ENCODE assay signal across 12 cellular contexts in genomic region chr17:74778960-74779359, GRCh38. TPM values are rescaled to one million over a fixed set of nuclear protein-coding genes. Genes with fewer than 3 reads are reported as not detected.
A peak's percentile ranks its signal among the peaks of the same experiment; 100 is the strongest.
DNase-seq lines count a peak whose midpoint lies in the region; ATAC-seq and TF ChIP-seq lines count a peak whose summit lies in the region.
"Had no signal": no experiment of that assay in that cellular context is flagged by ENCODE, and none has a peak within 500 bp of the region (broad histone marks: within the 10 kb centered on the region; RNA-seq: fewer than 3 reads in every experiment).

No MANE protein-coding gene starts in this region.

- H3K9me3 Mint-ChIP-seq in HFFc6, result no peaks in the 10 kb centered on the region
- no peaks in the 10 kb centered on the region for H3K9me3 Mint-ChIP-seq in activated CD4-positive, alpha-beta memory T cell treated with anti-CD3 and anti-CD28 coated beads for 36 hours
- H3K9me3 Mint-ChIP-seq in immature natural killer cell, result no peaks in the 10 kb centered on the region
- no peaks in the 10 kb centered on the region for H3K9me3 Mint-ChIP-seq in endodermal cell

- H3K4me1 ChIP-seq in BLaER1, result peaks cover 64% of the 10 kb centered on the region
- peaks cover 4 to 75% (median 25%) of the 10 kb centered on the region in 9 donors for H3K4me1 ChIP-seq in heart right ventricle
- peaks cover 5% of the 10 kb centered on the region for H3K4me1 ChIP-seq in endodermal cell (ENCODE audit: control insufficient read depth, insufficient read depth, low read length)

- peak; percentile 34 for DNase-seq in HFFc6
- no peak for DNase-seq in activated CD4-positive, alpha-beta memory T cell treated with anti-CD3 and anti-CD28 coated beads for 36 hours
- DNase-seq in immature natural killer cell, result no peak
- DNase-seq in NCI-H2029 treated with DMSO at 0.1 percent for 48 hours (lab: John Stamatoyannopoulos, UW), result no peak
- DNase-seq in heart right ventricle, result no peak
- DNase-seq in endodermal cell, result no peak
- DNase-seq: activated effector memory CD4-positive, alpha-beta T cell treated with anti-CD3 and anti-CD28 coated beads, Interleukin-2, amount 50 U/mL, for 16 hours; Calu3; mammary epithelial cell; NCI-H1930 had no signal

- peak overlapping the region; percentile 55; the same call in 1 of the 2 replicates for H3K9ac ChIP-seq in BLaER1
- no peak overlapping the region for H3K9ac ChIP-seq in endodermal cell (ENCODE audit: extremely low read depth, low read length, poor library complexity, severe bottlenecking)

- intact Hi-C loops in activated CD4-positive, alpha-beta memory T cell treated with anti-CD3 and anti-CD28 coated beads for 36 hours (cut with micrococcal nuclease), result no loop called here
- intact Hi-C loops in heart right ventricle (cut with DNase I), result no loop called here

- POLR2A ChIA-PET in activated CD4-positive, alpha-beta memory T cell treated with anti-CD3 and anti-CD28 coated beads for 36 hours (lab: Charles Lee), result interaction anchor here (0.6 to 0.9 kb wide), 2 partner anchors 8 to 29 kb away, joined by 3 read pairs; no protein-coding TSS in a partner anchor

- peak overlapping the region; percentile 98 for H3K4me2 ChIP-seq in BLaER1

- H3K27me3 Mint-ChIP-seq in HFFc6 (ENCODE audit: insufficient read depth), result peaks cover 7% of the 10 kb centered on the region; the same call in 1 of the 2 replicates
- no peaks in the 10 kb centered on the region for H3K27me3 Mint-ChIP-seq in activated CD4-positive, alpha-beta memory T cell treated with anti-CD3 and anti-CD28 coated beads for 36 hours
- H3K27me3 Mint-ChIP-seq in immature natural killer cell (ENCODE audit: low read depth in 3 of 3), result peaks cover 7 to 13% (median 10%) of the 10 kb centered on the region in 3 donors
- H3K27me3 Mint-ChIP-seq in endodermal cell (ENCODE audit: insufficient read depth), result no peaks in the 10 kb centered on the region

- H3K4me3 ChIP-seq in BLaER1 (peak overlapping the region; percentile 48), heart right ventricle (no peak overlapping the region), endodermal cell (ENCODE audit: low read length) (no peak overlapping the region)

- H3K4me3 Mint-ChIP-seq in HFFc6, result no peak overlapping the region
- peak overlapping the region; percentile 40 for H3K4me3 Mint-ChIP-seq in activated CD4-positive, alpha-beta memory T cell treated with anti-CD3 and anti-CD28 coated beads for 36 hours
- peak overlapping the region; percentile 18 to 58 (median 44) for H3K4me3 Mint-ChIP-seq in immature natural killer cell
- H3K4me3 Mint-ChIP-seq in endodermal cell, result no peak overlapping the region

- H3K27ac ChIP-seq in BLaER1 (peak overlapping the region; percentile 83; the same call in 1 of the 2 replicates), heart right ventricle (peak overlapping the region in 1 of 10 donors; percentile 87), endodermal cell (ENCODE audit: low read depth, low read length) (no peak overlapping the region)

- TF ChIP-seq CTCF in HFFc6 (IDR thresholded peaks at IDR 0.05), result no peak
- TF ChIP-seq CTCF in heart right ventricle (IDR thresholded peaks at IDR 0.05), result no peak
- no peak for TF ChIP-seq CTCF in endodermal cell (conservative IDR thresholded peaks at IDR 0.05)

- H3K36me3 Mint-ChIP-seq in HFFc6 (ENCODE audit: low read depth) (peaks cover 11% of the 10 kb centered on the region), immature natural killer cell (peaks cover 0 to 4% (median 1%) of the 10 kb centered on the region in 3 donors), endodermal cell (ENCODE audit: low read depth) (peaks cover 25% of the 10 kb centered on the region)
- peaks cover 9% of the 10 kb centered on the region for H3K36me3 Mint-ChIP-seq in activated CD4-positive, alpha-beta memory T cell treated with anti-CD3 and anti-CD28 coated beads for 36 hours

- H3K27ac Mint-ChIP-seq in HFFc6 (no peak overlapping the region), immature natural killer cell (peak overlapping the region; percentile 90 to 95 (median 94)), endodermal cell (no peak overlapping the region)
- H3K27ac Mint-ChIP-seq in activated CD4-positive, alpha-beta memory T cell treated with anti-CD3 and anti-CD28 coated beads for 36 hours, result peak overlapping the region; percentile 93

- CTCF ChIA-PET in activated CD4-positive, alpha-beta memory T cell treated with anti-CD3 and anti-CD28 coated beads for 36 hours (lab: Charles Lee), result interaction anchor here (0.8 to 5.0 kb wide), 12 partner anchors 9 to 122 kb away, joined by 3 to 60 read pairs (median 5); partner anchors contain the start of gene RAB37

- H3K27me3 ChIP-seq in BLaER1, result no peaks in the 10 kb centered on the region
- H3K27me3 ChIP-seq in heart right ventricle, result no peaks in the 10 kb centered on the region
- no peaks in the 10 kb centered on the region for H3K27me3 ChIP-seq in endodermal cell (ENCODE audit: control insufficient read depth, insufficient read depth, low read length, poor library complexity, severe bottlenecking)

- ATAC-seq in GM18868 (IDR thresholded peaks at IDR 0.05; ENCODE audit: unreplicated experiment) (no peak), heart right ventricle (no peak)

- WGBS in heart right ventricle, 2 donors, result 60 to 75% methylated on average over 5 of the region's 5 CpGs
- WGBS in endodermal cell (ENCODE audit: insufficient coverage in 1 of 2, insufficient read length in 1 of 2), 2 experiments, result 83 to 89% methylated on average over 5 of the region's 5 CpGs

- H4K20me1 ChIP-seq in BLaER1, result peaks cover 54% of the 10 kb centered on the region

- H3K9me3 ChIP-seq in BLaER1, result no peaks in the 10 kb centered on the region
- no peaks in the 10 kb centered on the region for H3K9me3 ChIP-seq in heart right ventricle
- H3K9me3 ChIP-seq in endodermal cell (ENCODE audit: control insufficient read depth, low read length), result no peaks in the 10 kb centered on the region

- H3K4me1 Mint-ChIP-seq in HFFc6 (ENCODE audit: low read depth) (peaks cover 38% of the 10 kb centered on the region), immature natural killer cell (peaks cover 63 to 70% of the 10 kb centered on the region in 2 donors), endodermal cell (peaks cover 14% of the 10 kb centered on the region)
- peaks cover 72% of the 10 kb centered on the region for H3K4me1 Mint-ChIP-seq in activated CD4-positive, alpha-beta memory T cell treated with anti-CD3 and anti-CD28 coated beads for 36 hours (ENCODE audit: low read depth)

- H3K36me3 ChIP-seq in BLaER1 (peaks cover 14% of the 10 kb centered on the region), heart right ventricle (peaks cover 0 to 42% (median 0%) of the 10 kb centered on the region in 9 donors), endodermal cell (ENCODE audit: control insufficient read depth, insufficient read depth, low read length) (peaks cover 40% of the 10 kb centered on the region)

RNA-seq across cellular contexts. Expression of gene NAT9, which starts 2.8 kb away (rescaled TPM):
- 10 to 100 TPM; 40.9 to 50.7 (median 46.6) TPM for total RNA-seq in HFFc6 (2021; fragmentation: NEBNext Ultra II Directional; extraction: Animal tissue kit (Norgen Biotek cat#: 25700))
- total RNA-seq in activated CD4-positive, alpha-beta memory T cell treated with anti-CD3 and anti-CD28 coated beads for 36 hours, result 10 to 100 TPM; 42.9 to 46.9 TPM
- 10 to 100 TPM in 1 of 3 donors, 1 to 10 TPM in 2; 4.3 to 11.2 (median 6.3) TPM for polyA plus RNA-seq in immature natural killer cell
- 10 to 100 TPM; 10.6 to 25.9 (median 17.0) TPM for total RNA-seq in heart right ventricle
- polyA plus RNA-seq in heart right ventricle, result 10 to 100 TPM; 33.6 to 42.9 TPM
- 10 to 100 TPM; 58.3 to 77.3 TPM for total RNA-seq in endodermal cell
- polyA plus RNA-seq in endodermal cell (2013, experiment 1 of 2), result 52.6 TPM
- polyA plus RNA-seq in endodermal cell (2013, experiment 2 of 2), result 39.7 TPM

RNA-seq across cellular contexts. Expression of gene NHERF1, which starts 30.5 kb away (rescaled TPM):
- 10 to 100 TPM; 15.7 to 18.9 (median 17.5) TPM for total RNA-seq in HFFc6 (2021; fragmentation: NEBNext Ultra II Directional; extraction: Animal tissue kit (Norgen Biotek cat#: 25700))
- total RNA-seq in activated CD4-positive, alpha-beta memory T cell treated with anti-CD3 and anti-CD28 coated beads for 36 hours, result 100 to 1,000 TPM; 136 TPM
- polyA plus RNA-seq in immature natural killer cell (1,000 to 10,000 TPM in 1 of 3 donors, 100 to 1,000 TPM in 2; 566 to 1,121 (median 751) TPM), heart right ventricle (10 to 100 TPM in 1 of 2 donors, 1 to 10 TPM in 1; 6.9 to 24.5 TPM)
- total RNA-seq in heart right ventricle (10 to 100 TPM in 6 of 10 donors, 1 to 10 TPM in 4; 6.7 to 33.4 (median 12.7) TPM), endodermal cell (100 to 1,000 TPM; 116 to 138 TPM)
- polyA plus RNA-seq in endodermal cell (2013, experiment 1 of 2), result 82.4 TPM
- polyA plus RNA-seq in endodermal cell (2013, experiment 2 of 2), result 82.8 TPM

RNA-seq across cellular contexts. Expression of gene RAB37, which starts 41.9 kb away (rescaled TPM):
- total RNA-seq in HFFc6 (2021; fragmentation: NEBNext Ultra II Directional; extraction: Animal tissue kit (Norgen Biotek cat#: 25700)), result under 1 TPM in 3 of 6 experiments, not detected in 3; 0.11 to 0.28 (median 0.12) TPM
- total RNA-seq in activated CD4-positive, alpha-beta memory T cell treated with anti-CD3 and anti-CD28 coated beads for 36 hours, result 1 to 10 TPM; 6.5 to 7.0 TPM
- polyA plus RNA-seq in immature natural killer cell (100 to 1,000 TPM; 208 to 218 (median 212) TPM), heart right ventricle (1 to 10 TPM in 1 of 2 donors, under 1 TPM in 1; 0.93 to 2.7 TPM)
- total RNA-seq in heart right ventricle (1 to 10 TPM in 9 of 10 donors, under 1 TPM in 1; 0.95 to 2.8 (median 1.6) TPM), endodermal cell (1 to 10 TPM; 6.8 to 8.4 TPM)
- 1.8 TPM for polyA plus RNA-seq in endodermal cell (2013, experiment 1 of 2)
- 2.0 TPM for polyA plus RNA-seq in endodermal cell (2013, experiment 2 of 2)
- total RNA-seq: mammary epithelial cell had no signal
- polyA plus RNA-seq: mammary epithelial cell had no signal

Comparison
In these comparisons a context has a peak if more than half of its experiments do, and no peak if none do; other contexts are left out.
1. H3K27ac Mint-ChIP-seq: peak in activated CD4-positive, alpha-beta memory T cell treated with anti-CD3 and anti-CD28 coated beads for 36 hours (single experiment) and immature natural killer cell (6 of 6); none in HFFc6 (single experiment) and endodermal cell (single experiment).
2. H3K4me3 Mint-ChIP-seq: peak in activated CD4-positive, alpha-beta memory T cell treated with anti-CD3 and anti-CD28 coated beads for 36 hours (single experiment) and immature natural killer cell (5 of 5); none in HFFc6 (single experiment) and endodermal cell (single experiment).